Comparison of ENCODE assay signal across 15 cellular contexts in the genomic region with DNA sequence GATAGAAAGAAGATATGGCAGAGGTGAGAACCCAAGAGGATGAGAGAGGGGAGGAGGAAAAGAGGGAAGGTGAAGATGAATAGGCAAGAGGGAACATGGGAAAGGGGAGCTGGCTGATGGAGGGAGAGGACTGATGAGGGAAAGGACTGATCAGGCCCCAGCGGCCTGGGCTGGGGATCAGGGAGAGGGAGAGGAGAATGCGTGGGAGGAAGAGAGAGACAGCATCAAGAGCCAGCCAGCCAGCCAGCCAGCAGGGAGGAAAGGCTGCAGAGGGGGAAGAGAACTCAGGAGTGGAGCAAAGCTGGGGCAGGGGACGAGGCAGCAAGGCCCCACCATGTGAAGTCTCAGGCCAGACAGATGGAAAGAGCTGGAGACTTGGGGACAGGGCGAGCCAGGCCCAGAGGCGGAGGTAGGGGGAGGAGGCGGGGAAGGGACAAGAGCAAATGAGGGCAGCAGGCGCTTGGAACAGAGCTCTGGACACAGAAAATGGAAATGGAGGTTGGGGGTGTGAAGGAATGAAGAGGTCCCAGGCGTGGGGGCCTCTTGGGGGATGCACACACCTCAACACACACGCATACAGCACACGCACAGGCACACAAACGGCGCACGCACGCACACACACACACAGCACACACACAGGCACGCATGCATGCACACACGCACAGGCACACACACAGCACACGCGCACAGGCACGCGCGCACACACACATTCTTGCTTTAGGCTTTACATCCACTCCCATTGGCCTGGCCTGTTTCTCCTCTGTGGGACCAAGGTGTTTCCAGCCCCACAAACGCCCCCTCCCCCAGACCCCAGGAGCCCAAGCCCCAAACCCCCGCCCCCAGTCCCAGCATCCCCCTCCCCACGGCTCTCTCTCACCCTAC. TPM values are rescaled to one million over a fixed set of nuclear protein-coding genes. Genes with fewer than 3 reads are reported as not detected.
DNase-seq lines count a peak whose midpoint lies in the region; ATAC-seq and TF ChIP-seq lines count a peak whose summit lies in the region.
"Had no signal": no experiment of that assay in that cellular context is flagged by ENCODE, and none has a peak within 500 bp of the region (broad histone marks: within the 10 kb centered on the region; RNA-seq: fewer than 3 reads in every experiment).

No MANE protein-coding gene starts in this region.

- no peaks in the 10 kb centered on the region for H3K9me3 ChIP-seq in HUES64 (ENCODE audit: insufficient read depth, low read depth, low read length)

- peaks cover 17% of the 10 kb centered on the region for H3K36me3 ChIP-seq in HUES64 (ENCODE audit: insufficient read depth, low read length)

- H3K9me3 Mint-ChIP-seq in CD14-positive monocyte = no peaks in the 10 kb centered on the region
- no peaks in the 10 kb centered on the region for H3K9me3 Mint-ChIP-seq in effector memory CD8-positive, alpha-beta T cell
- no peaks in the 10 kb centered on the region for H3K9me3 Mint-ChIP-seq in nephron progenitor cell

- H3K4me1 ChIP-seq in HUES64 (ENCODE audit: insufficient read depth, low read length) = peaks cover 31% of the 10 kb centered on the region

- intact Hi-C loops in CD14-positive monocyte (cut with micrococcal nuclease) = no loop called here

- peaks cover 21 to 35% of the 10 kb centered on the region in 2 donors for H3K36me3 Mint-ChIP-seq in CD14-positive monocyte
- peaks cover 32% of the 10 kb centered on the region for H3K36me3 Mint-ChIP-seq in effector memory CD8-positive, alpha-beta T cell (ENCODE audit: insufficient read depth)
- peaks cover 18% of the 10 kb centered on the region for H3K36me3 Mint-ChIP-seq in nephron progenitor cell (ENCODE audit: low read depth)

- DNase-seq in CD14-positive monocyte (ENCODE audit: low spot score) (no peak), nephron progenitor cell (no peak), AML-193 (lab: John Stamatoyannopoulos, UW) (no peak), midbrain (lab: John Stamatoyannopoulos, UW) (no peak), nucleus accumbens (lab: John Stamatoyannopoulos, UW) (no peak)
- no peak for DNase-seq in effector memory CD8-positive, alpha-beta T cell
- no peak for DNase-seq in activated CD4-positive, alpha-beta T cell treated with anti-CD3 and anti-CD28 coated beads for 1 hour
- DNase-seq: activated CD8-positive, alpha-beta memory T cell treated with anti-CD3 and anti-CD28 coated beads for 24 hours; aorta; erythroblast; islet precursor cell; NCI-H1417; NK-92 treated with Interleukin-12 subunit alpha and Interleukin-12 subunit beta, amount 100 ng/mL, for 24 hours; stimulated activated CD4-positive, alpha-beta T cell treated with anti-CD3 and anti-CD28 coated beads, Interleukin-4, amount 100 ng/mL, for 4 hours had no signal

- H3K27ac ChIP-seq in HUES64 (ENCODE audit: low read depth, low read length) = no peak overlapping the region; the same call in 1 of the 2 replicates

- 78% methylated on average over 22 of the region's 24 CpGs for WGBS in HUES64

- ATAC-seq in effector memory CD8-positive, alpha-beta T cell (replicated peaks) = no peak

- no peaks in the 10 kb centered on the region for H3K27me3 ChIP-seq in HUES64 (ENCODE audit: insufficient read depth, low read length)

- TF ChIP-seq CTCF in CD14-positive monocyte (IDR thresholded peaks at IDR 0.05) (no peak), nephron progenitor cell (IDR thresholded peaks at IDR 0.05) (no peak)

- peak overlapping the region in 6 of 7 donors; percentile 16 to 98 (median 60) for H3K27ac Mint-ChIP-seq in CD14-positive monocyte
- peak overlapping the region; percentile 98 for H3K27ac Mint-ChIP-seq in effector memory CD8-positive, alpha-beta T cell
- H3K27ac Mint-ChIP-seq in nephron progenitor cell = peak overlapping the region; percentile 97

- H3K4me3 Mint-ChIP-seq in CD14-positive monocyte = no peak overlapping the region
- peak overlapping the region; percentile 80 to 81 for H3K4me3 Mint-ChIP-seq in effector memory CD8-positive, alpha-beta T cell
- peak overlapping the region; percentile 79 for H3K4me3 Mint-ChIP-seq in nephron progenitor cell

- peaks cover 0 to 12% (median 4%) of the 10 kb centered on the region in 3 donors for H3K27me3 Mint-ChIP-seq in CD14-positive monocyte (ENCODE audit: low read depth in 3 of 3)
- peaks cover 0 to 30% of the 10 kb centered on the region in 2 donors for H3K27me3 Mint-ChIP-seq in effector memory CD8-positive, alpha-beta T cell
- no peaks in the 10 kb centered on the region for H3K27me3 Mint-ChIP-seq in nephron progenitor cell (ENCODE audit: low read depth, poor library complexity)

- H3K9ac ChIP-seq in HUES64 (ENCODE audit: low read depth, low read length) = no peak overlapping the region

- peaks cover 37% of the 10 kb centered on the region for H3K4me1 Mint-ChIP-seq in CD14-positive monocyte
- H3K4me1 Mint-ChIP-seq in effector memory CD8-positive, alpha-beta T cell (ENCODE audit: low read depth in 2 of 2) = peaks cover 22 to 34% of the 10 kb centered on the region in 2 donors
- H3K4me1 Mint-ChIP-seq in nephron progenitor cell = peaks cover 83% of the 10 kb centered on the region

- peak overlapping the region; percentile 54 for H3K4me3 ChIP-seq in HUES64 (ENCODE audit: low read length)

RNA-seq across cellular contexts. Expression of gene DLG4, which starts 12.3 kb away (rescaled TPM):
- under 1 TPM; 0.37 to 0.39 TPM for polyA plus RNA-seq in CD14-positive monocyte
- polyA plus RNA-seq in HUES64 (2013, experiment 1 of 2) = 23.6 TPM
- polyA plus RNA-seq in HUES64 (2013, experiment 2 of 2) = 26.2 TPM

RNA-seq across cellular contexts. Expression of gene ACADVL, which starts 12.4 kb away (rescaled TPM):
- polyA plus RNA-seq in CD14-positive monocyte = 100 to 1,000 TPM; 152 to 154 TPM
- polyA plus RNA-seq in HUES64 (2013, experiment 1 of 2) = 115 TPM
- 121 TPM for polyA plus RNA-seq in HUES64 (2013, experiment 2 of 2)

RNA-seq across cellular contexts. Expression of gene DVL2, which starts 27.0 kb away (rescaled TPM):
- 1 to 10 TPM; 7.0 to 7.8 TPM for polyA plus RNA-seq in CD14-positive monocyte
- polyA plus RNA-seq in HUES64 (2013, experiment 1 of 2) = 42.7 TPM
- polyA plus RNA-seq in HUES64 (2013, experiment 2 of 2) = 48.1 TPM

RNA-seq across cellular contexts. Expression of gene ASGR1, which starts 28.2 kb away (rescaled TPM):
- polyA plus RNA-seq in CD14-positive monocyte = 100 to 1,000 TPM; 114 to 126 TPM
- 8.3 TPM for polyA plus RNA-seq in HUES64 (2013, experiment 1 of 2)
- 12.5 TPM for polyA plus RNA-seq in HUES64 (2013, experiment 2 of 2)

RNA-seq across cellular contexts. Expression of gene PHF23, which starts 31.9 kb away (rescaled TPM):
- polyA plus RNA-seq in CD14-positive monocyte = 10 to 100 TPM; 12.0 to 12.9 TPM
- 62.5 TPM for polyA plus RNA-seq in HUES64 (2013, experiment 1 of 2)
- polyA plus RNA-seq in HUES64 (2013, experiment 2 of 2) = 63.0 TPM

Comparison
In these comparisons a context has a peak if more than half of its experiments do, and no peak if none do; other contexts are left out.
1. H3K4me3 Mint-ChIP-seq: peak in effector memory CD8-positive, alpha-beta T cell (2 of 2) and nephron progenitor cell (single experiment); none in CD14-positive monocyte (0 of 2).
2. Peak in every context shown above with its lines, with median percentiles within 50 percentile points of each other: H3K27ac Mint-ChIP-seq.